ENCODE assay signal across 8 cellular contexts in genomic region chr7:111561659-111561908, GRCh38. TPM values are rescaled to one million over a fixed set of nuclear protein-coding genes. Genes with fewer than 3 reads are reported as not detected.
DNase-seq lines count a peak whose midpoint lies in the region; ATAC-seq and TF ChIP-seq lines count a peak whose summit lies in the region.

No MANE protein-coding gene starts in this region.

- H3K27ac ChIP-seq in substantia nigra (ENCODE audit: low read depth, low read length, poor library complexity, severe bottlenecking) = peak overlapping the region; percentile 64

- no peaks in the 10 kb centered on the region for H3K27me3 ChIP-seq in kidney epithelial cell (ENCODE audit: control insufficient read depth, insufficient read depth, low read length)

- peak overlapping the region; percentile 94 for H3K4me3 ChIP-seq in kidney epithelial cell (ENCODE audit: low read depth, low read length)

- TF ChIP-seq CTCF in kidney epithelial cell (IDR thresholded peaks at IDR 0.05; ENCODE audit: insufficient read depth, low read length, poor library complexity, severe bottlenecking) = no peak

- no peaks in the 10 kb centered on the region for H3K9me3 Mint-ChIP-seq in activated T-cell treated with anti-CD3 and anti-CD28 coated beads, Interleukin-2, amount 50 U/mL, for 4 hours
- no peaks in the 10 kb centered on the region for H3K9me3 Mint-ChIP-seq in activated naive CD4-positive, alpha-beta T cell treated with anti-CD3 and anti-CD28 coated beads, Interleukin-2, amount 50 U/mL, for 24 hours

- no peaks in the 10 kb centered on the region for H3K36me3 ChIP-seq in kidney epithelial cell (ENCODE audit: control insufficient read depth, insufficient read depth, low read length)

- peaks cover 45% of the 10 kb centered on the region for H3K4me1 Mint-ChIP-seq in activated T-cell treated with anti-CD3 and anti-CD28 coated beads, Interleukin-2, amount 50 U/mL, for 4 hours (ENCODE audit: low read depth)
- H3K4me1 Mint-ChIP-seq in activated naive CD4-positive, alpha-beta T cell treated with anti-CD3 and anti-CD28 coated beads, Interleukin-2, amount 50 U/mL, for 24 hours = peaks cover 45% of the 10 kb centered on the region

- H3K4me3 Mint-ChIP-seq in activated T-cell treated with anti-CD3 and anti-CD28 coated beads, Interleukin-2, amount 50 U/mL, for 4 hours = peak overlapping the region; percentile 91
- peak overlapping the region; percentile 93 for H3K4me3 Mint-ChIP-seq in activated naive CD4-positive, alpha-beta T cell treated with anti-CD3 and anti-CD28 coated beads, Interleukin-2, amount 50 U/mL, for 24 hours

- H3K36me3 Mint-ChIP-seq in activated T-cell treated with anti-CD3 and anti-CD28 coated beads, Interleukin-2, amount 50 U/mL, for 4 hours (ENCODE audit: insufficient read depth) = peaks cover 25% of the 10 kb centered on the region
- peaks cover 11% of the 10 kb centered on the region for H3K36me3 Mint-ChIP-seq in activated naive CD4-positive, alpha-beta T cell treated with anti-CD3 and anti-CD28 coated beads, Interleukin-2, amount 50 U/mL, for 24 hours

- H3K27ac Mint-ChIP-seq in activated naive CD4-positive, alpha-beta T cell treated with anti-CD3 and anti-CD28 coated beads, Interleukin-2, amount 50 U/mL, for 24 hours = peak overlapping the region; percentile 97

- H3K27me3 Mint-ChIP-seq in activated T-cell treated with anti-CD3 and anti-CD28 coated beads, Interleukin-2, amount 50 U/mL, for 4 hours (ENCODE audit: low read depth) = no peaks in the 10 kb centered on the region
- H3K27me3 Mint-ChIP-seq in activated naive CD4-positive, alpha-beta T cell treated with anti-CD3 and anti-CD28 coated beads, Interleukin-2, amount 50 U/mL, for 24 hours = no peaks in the 10 kb centered on the region

- peak; percentile 11 for DNase-seq in activated T-cell treated with anti-CD3 and anti-CD28 coated beads, Interleukin-2, amount 50 U/mL, for 4 hours
- no peak for DNase-seq in activated T-cell treated with anti-CD3 and anti-CD28 coated beads, Interleukin-2, amount 50 U/mL, for 48 hours
- no peak for DNase-seq in kidney epithelial cell (ENCODE audit: low read depth)
- DNase-seq in substantia nigra (lab: John Stamatoyannopoulos, UW) = peak in 6 of 49 donors; percentile 6 to 32 (median 25)
- no peak for DNase-seq in SKM-1 (lab: John Stamatoyannopoulos, UW; ENCODE audit: unreplicated experiment)
- no peak for DNase-seq in NCI-H82 (lab: John Stamatoyannopoulos, UW)

- ATAC-seq in activated T-cell treated with anti-CD3 and anti-CD28 coated beads, Interleukin-2, amount 50 U/mL, for 4 hours = no peak
- ATAC-seq in HG03135 (IDR thresholded peaks at IDR 0.05; ENCODE audit: unreplicated experiment) = no peak

RNA-seq across cellular contexts. Expression of gene IMMP2L, which starts 0.7 kb away (rescaled TPM):
- 10 to 100 TPM; 18.7 to 22.9 (median 19.2) TPM for total RNA-seq in activated T-cell treated with anti-CD3 and anti-CD28 coated beads, Interleukin-2, amount 50 U/mL, for 4 hours
- total RNA-seq in kidney epithelial cell = 9.8 and 30.8 TPM in 2 replicates
